In the genomic region with DNA sequence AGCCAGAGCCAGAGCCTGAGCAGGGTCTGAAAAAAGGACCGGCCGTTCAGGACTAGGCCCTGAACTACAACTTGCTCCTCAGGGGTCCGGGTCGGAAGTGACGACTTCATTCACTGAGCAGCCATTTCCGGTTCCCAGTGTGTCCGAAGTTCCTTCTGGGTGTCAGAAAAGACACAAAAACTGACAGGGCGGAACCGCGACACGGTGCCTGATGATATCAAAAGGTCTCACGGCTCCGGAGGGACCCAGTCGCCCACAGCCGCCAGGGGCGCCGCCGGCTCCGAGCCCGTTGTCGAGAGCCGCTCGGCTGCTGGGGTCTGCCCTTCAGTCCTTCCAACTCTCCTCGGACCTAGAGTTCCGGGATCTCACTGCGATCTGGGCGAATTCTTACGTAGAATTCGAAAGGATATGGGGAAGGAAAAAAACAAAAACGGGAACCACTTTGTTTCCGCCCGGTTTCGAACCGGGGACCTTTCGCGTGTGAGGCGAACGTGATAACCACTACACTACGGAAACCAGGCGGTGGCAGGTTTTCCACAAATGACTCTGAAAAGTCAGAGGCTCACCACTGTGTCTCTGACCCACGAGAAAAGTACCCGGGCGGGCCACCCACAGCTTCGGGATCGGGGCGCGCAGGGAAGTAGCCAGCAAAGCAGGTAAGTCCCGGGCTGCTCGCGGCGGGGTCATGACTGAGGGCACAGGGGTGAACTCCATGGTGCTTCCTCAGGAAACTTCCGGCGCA, we compare ENCODE assay signal across 8 cellular contexts. TPM values are rescaled to one million over a fixed set of nuclear protein-coding genes. Genes with fewer than 3 reads are reported as not detected.
A peak's percentile ranks its signal among the peaks of the same experiment; 100 is the strongest.
DNase-seq lines count a peak whose midpoint lies in the region; TF ChIP-seq lines count a peak whose summit lies in the region.

No MANE protein-coding gene starts in this region.

- DNase-seq in HFF-Myc (ENCODE audit: extremely low read depth, low read depth) (peak; percentile 86), NAMALWA (ENCODE audit: low spot score) (peak; percentile 99), SK-N-DZ (ENCODE audit: low spot score) (peak; percentile 92), globus pallidus (ENCODE audit: low spot score) (peak; percentile 91), nucleus accumbens (lab: John Stamatoyannopoulos, UW) (peak; percentile 28 to 95 (median 84)), suprapubic skin (ENCODE audit: low spot score in 2 of 2) (peak; percentile 94 to 96)
- DNase-seq in activated naive CD4-positive, alpha-beta T cell treated with anti-CD3 and anti-CD28 coated beads, Interleukin-2, amount 50 U/mL, for 16 hours: peak; percentile 86

- no peaks in the 10 kb centered on the region for H3K27me3 ChIP-seq in suprapubic skin

- TF ChIP-seq POLR2A in suprapubic skin (IDR thresholded peaks at IDR 0.05): peak; percentile 67 to 69

- H3K4me3 ChIP-seq in GM08714 (ENCODE audit: low read length) (peak overlapping the region; percentile 84), HFF-Myc (replicated peaks; ENCODE audit: low read depth, low read length) (peak overlapping the region; percentile 73), suprapubic skin (peak overlapping the region; percentile 85)

- no peak for TF ChIP-seq EP300 in suprapubic skin (IDR thresholded peaks at IDR 0.05)

- peaks cover 11% of the 10 kb centered on the region for H3K4me1 ChIP-seq in suprapubic skin

- H3K9me3 ChIP-seq in suprapubic skin: no peaks in the 10 kb centered on the region

- peak overlapping the region; percentile 99 for H3K27ac ChIP-seq in suprapubic skin

- peak; percentile 45 for TF ChIP-seq CTCF in HFF-Myc (IDR thresholded peaks at IDR 0.05; ENCODE audit: low read depth, low read length, missing control alignments)
- peak; percentile 48 to 63 for TF ChIP-seq CTCF in suprapubic skin (IDR thresholded peaks at IDR 0.05)

- no peaks in the 10 kb centered on the region for H3K36me3 ChIP-seq in suprapubic skin

- WGBS in suprapubic skin: under 1% methylated on average over 36 of the region's 53 CpGs

RNA-seq across cellular contexts. Expression of a gene that starts 31.8 kb away (rescaled TPM):
- not detected in 2 replicates for polyA plus RNA-seq in SK-N-DZ (2014; cell fraction: cytosol; rRNA removed)
- not detected in 2 replicates for polyA plus RNA-seq in SK-N-DZ (2014; cell fraction: nucleus; rRNA removed)
- total RNA-seq in suprapubic skin: not detected

Comparison
In these comparisons a context has a peak if more than half of its experiments do, and no peak if none do; other contexts are left out.
1. Peak in every context shown above with its lines: DNase-seq, H3K4me3 ChIP-seq and H3K27ac ChIP-seq.